Comparison of ENCODE assay signal across 8 cellular contexts in genomic region chr12:62799126-62799736, GRCh38.
DNase-seq lines count a peak whose midpoint lies in the region; ATAC-seq, FAIRE-seq and TF ChIP-seq lines count a peak whose summit lies in the region.

No MANE protein-coding gene starts in this region.

- 39% methylated on average over 2 of the region's 2 CpGs for WGBS in thyroid gland, 2 donors

- H3K9me3 ChIP-seq in endothelial cell of umbilical vein (replicated peaks; ENCODE audit: control insufficient read depth, insufficient read depth, low read length), result no peaks in the 10 kb centered on the region
- H3K9me3 ChIP-seq in thyroid gland, result no peaks in the 10 kb centered on the region

- H3K79me2 ChIP-seq in endothelial cell of umbilical vein (ENCODE audit: control insufficient read depth, insufficient read depth, low read length), result no peaks in the 10 kb centered on the region

- no peak overlapping the region for H3K9ac ChIP-seq in endothelial cell of umbilical vein (replicated peaks; ENCODE audit: extremely low read depth, insufficient read depth, low read length)

- CTCF ChIA-PET in endothelial cell of umbilical vein (lab: Charles Lee), result interaction anchor here (0.6 to 9.2 kb wide), 32 partner anchors 9 to 606 kb away, joined by 3 to 356 read pairs (median 4); partner anchors contain the start of gene USP15

- intact Hi-C loops in endothelial cell of umbilical vein (cut with micrococcal nuclease) (loop anchor here (1.0 to 10.0 kb wide), 5 partner anchors 218 to 587 kb away; partner anchors contain the start of gene MON2), thyroid gland (cut with DNase I) (no loop called here)

- H3K27me3 ChIP-seq in endothelial cell of umbilical vein (ENCODE audit: control insufficient read depth in 2 of 2, insufficient read depth in 2 of 2, low read length in 2 of 2) (no peaks in the 10 kb centered on the region), thyroid gland (no peaks in the 10 kb centered on the region)

- H3K27ac ChIP-seq in endothelial cell of umbilical vein (ENCODE audit: insufficient read depth, low read depth, low read length) (no peak overlapping the region), thyroid gland (no peak overlapping the region)

- H4K20me1 ChIP-seq in endothelial cell of umbilical vein (replicated peaks; ENCODE audit: control insufficient read depth, extremely low read depth, insufficient read depth, low read length), result no peaks in the 10 kb centered on the region

- DNase-seq in Caki2 (ENCODE audit: low read depth) (peak; percentile 55), NCI-H2227 treated with DMSO at 0.1 percent for 48 hours (lab: John Stamatoyannopoulos, UW) (peak; percentile 88), endothelial cell of umbilical vein (ENCODE audit: low read depth, low spot score) (peak; percentile 73), middle frontal gyrus (ENCODE audit: extremely low spot score, low spot score) (peak; percentile 62), thyroid gland (peak; percentile 62 to 66)
- peak; percentile 66 for DNase-seq in activated CD4-positive, alpha-beta T cell treated with anti-CD3 and anti-CD28 coated beads for 48 hours

- peak; percentile 64 for ATAC-seq in GM19328 (IDR thresholded peaks at IDR 0.05; ENCODE audit: unreplicated experiment)
- peak; percentile 88 for ATAC-seq in HG03342 (IDR thresholded peaks at IDR 0.05; ENCODE audit: unreplicated experiment)

- no peak overlapping the region for H2AFZ ChIP-seq in endothelial cell of umbilical vein (ENCODE audit: low read depth, low read length)

- no peaks in the 10 kb centered on the region for H3K9me1 ChIP-seq in endothelial cell of umbilical vein (replicated peaks; ENCODE audit: control insufficient read depth, extremely low read depth, insufficient read depth, low read length)

- FAIRE-seq in endothelial cell of umbilical vein (lab: Jason Lieb, UNC), result peak; percentile 86

- H3K4me2 ChIP-seq in endothelial cell of umbilical vein (ENCODE audit: insufficient read depth, low read length), result no peak overlapping the region

- H3K36me3 ChIP-seq in endothelial cell of umbilical vein (ENCODE audit: control insufficient read depth in 2 of 2, extremely low read depth in 1 of 2, insufficient read depth in 2 of 2, low read length in 2 of 2), result no peaks in the 10 kb centered on the region
- no peaks in the 10 kb centered on the region for H3K36me3 ChIP-seq in thyroid gland

- no TSS peak for BruUV-seq in endothelial cell of umbilical vein (replicated peaks; lab: Mats Ljungman, UMichigan)

- H3K4me1 ChIP-seq in endothelial cell of umbilical vein (ENCODE audit: control insufficient read depth, extremely low read depth, insufficient read depth, low read length) (no peaks in the 10 kb centered on the region), thyroid gland (no peaks in the 10 kb centered on the region)

- TF ChIP-seq CTCF in endothelial cell of umbilical vein (IDR thresholded peaks at IDR 0.05; ENCODE audit: extremely low read depth in 1 of 2, insufficient read depth in 1 of 2, low read depth in 1 of 2, low read length in 2 of 2), result peak; percentile 88 to 91
- TF ChIP-seq CTCF in thyroid gland (IDR thresholded peaks at IDR 0.05), result peak; percentile 90 to 96 (median 94)

- POLR2A ChIA-PET in endothelial cell of umbilical vein (lab: Charles Lee), result no interaction called here

- H3K4me3 ChIP-seq in endothelial cell of umbilical vein (replicated peaks in 1 of 3; ENCODE audit: insufficient read depth in 1 of 3, low read depth in 1 of 3, low read length in 3 of 3) (no peak overlapping the region), thyroid gland (replicated peaks in 1 of 3) (no peak overlapping the region)

- dilution Hi-C loops in endothelial cell of umbilical vein (cut with MboI; ENCODE audit: extremely low pct_ligation_motif_present, low sequenced_read_pairs), result loop anchor here (25.0 kb wide), 1 partner anchor 187 kb away; no protein-coding TSS in a partner anchor

- in situ Hi-C loops in Caki2 (cut with HindIII; ENCODE audit: low pct_unique_long_range_greater_than_20kb, low sequenced_read_pairs), result loop anchor here (25.0 kb wide), 1 partner anchor 362 kb away; no protein-coding TSS in a partner anchor

- TF ChIP-seq POLR2A in endothelial cell of umbilical vein (IDR thresholded peaks at IDR 0.05; ENCODE audit: low read depth, low read length) (no peak), thyroid gland (IDR thresholded peaks at IDR 0.05) (no peak)

TF ChIP-seq in endothelial cell of umbilical vein, 7 proteins besides CTCF, POLR2A, EP300 and RAD21:
- TF ChIP-seq EZH2 (IDR thresholded peaks at IDR 0.05; ENCODE audit: borderline replicate concordance, low read depth, low read length, severe bottlenecking) (no peak), JUN (IDR thresholded peaks at IDR 0.05; ENCODE audit: borderline replicate concordance, insufficient read depth, insufficient read length, low read depth) (no peak), GATA2 (IDR thresholded peaks at IDR 0.05; ENCODE audit: insufficient read depth, insufficient read length, low read depth, low read length) (no peak), MYC (IDR thresholded peaks at IDR 0.05; ENCODE audit: low read depth, low read length) (no peak), FOS (IDR thresholded peaks at IDR 0.05; ENCODE audit: borderline replicate concordance, insufficient read depth, low read length) (no peak), POLR2AphosphoS5 (IDR thresholded peaks at IDR 0.05; ENCODE audit: insufficient read depth, low read depth, low read length) (no peak), MAX (IDR thresholded peaks at IDR 0.05; ENCODE audit: insufficient read depth, insufficient read length) (no peak)
